19 cellular contexts compared by ENCODE assay signal in genomic region chr6:135072753-135073152, GRCh38. TPM values are rescaled to one million over a fixed set of nuclear protein-coding genes. Genes with fewer than 3 reads are reported as not detected.
DNase-seq lines count a peak whose midpoint lies in the region; ATAC-seq, FAIRE-seq and TF ChIP-seq lines count a peak whose summit lies in the region.
"Had no signal": no experiment of that assay in that cellular context is flagged by ENCODE, and none has a peak within 500 bp of the region (broad histone marks: within the 10 kb centered on the region; RNA-seq: fewer than 3 reads in every experiment).

No MANE protein-coding gene starts in this region.

- H3K9me3 ChIP-seq in BLaER1 (0 out of 2 replicates have a peak, but pooled peaks cover 2% of the 10 kb centered on the region), K562 (replicated peaks; ENCODE audit: control insufficient read depth, insufficient read depth, low read depth, low read length) (peaks cover 9% of the 10 kb centered on the region; the same call in 1 of the 2 replicates), right lobe of liver (no peaks in the 10 kb centered on the region), osteoblast (ENCODE audit: low read depth, low read length) (no peaks in the 10 kb centered on the region)

- peaks cover 9% of the 10 kb centered on the region for H3K27me3 Mint-ChIP-seq in HFFc6 (ENCODE audit: insufficient read depth)

- TF ChIP-seq POLR2A in K562 (conservative IDR thresholded peaks at IDR 0.05): no peak
- no peak for TF ChIP-seq POLR2A in right lobe of liver (IDR thresholded peaks at IDR 0.05)

- H3K27ac ChIP-seq in BLaER1 (no peak overlapping the region), K562 (ENCODE audit: extremely low read depth, low read depth, low read length) (no peak overlapping the region; the same call in 2 of the 3 replicates), right lobe of liver (no peak overlapping the region), osteoblast (ENCODE audit: low read depth, low read length) (no peak overlapping the region)

- H3K4me2 ChIP-seq in BLaER1: peak overlapping the region; percentile 44
- H3K4me2 ChIP-seq in K562 (ENCODE audit: insufficient read depth, low read length): no peak overlapping the region
- H3K4me2 ChIP-seq in osteoblast (ENCODE audit: insufficient read depth, low read length): no peak overlapping the region

- H3K27ac Mint-ChIP-seq in HFFc6: no peak overlapping the region

- no peak overlapping the region for H3K4me3 ChIP-seq in BLaER1
- H3K4me3 ChIP-seq in K562: no peak overlapping the region
- H3K4me3 ChIP-seq in right lobe of liver: no peak overlapping the region
- no peak overlapping the region for H3K4me3 ChIP-seq in osteoblast (ENCODE audit: insufficient read depth, low read length)

- H3K36me3 ChIP-seq in BLaER1 (no peaks in the 10 kb centered on the region), K562 (ENCODE audit: control insufficient read depth, insufficient read depth, low read length) (no peaks in the 10 kb centered on the region; the same call in 2 of the 3 replicates), right lobe of liver (no peaks in the 10 kb centered on the region), osteoblast (ENCODE audit: insufficient read depth, low read length) (no peaks in the 10 kb centered on the region)

- H4K20me1 ChIP-seq in BLaER1 (no peaks in the 10 kb centered on the region), K562 (replicated peaks; ENCODE audit: control insufficient read depth, insufficient read depth, low read length) (no peaks in the 10 kb centered on the region), osteoblast (ENCODE audit: insufficient read depth, low read length) (no peaks in the 10 kb centered on the region)

- intact Hi-C loops in K562 (cut with micrococcal nuclease): no loop called here
- intact Hi-C loops in right lobe of liver (cut with DNase I): no loop called here

- H3K36me3 Mint-ChIP-seq in HFFc6 (ENCODE audit: low read depth): no peaks in the 10 kb centered on the region
- H3K36me3 Mint-ChIP-seq: CD14-positive monocyte had no signal

- BruUV-seq in K562 (replicated peaks; lab: Mats Ljungman, UMichigan): no TSS peak

- no peak for DNase-seq in GM19239 (ENCODE audit: insufficient read length, low spot score)
- DNase-seq in K562 (ENCODE audit: extremely low read depth in 1 of 4, low spot score in 3 of 4): no peak
- DNase-seq in right lobe of liver: no peak
- DNase-seq in osteoblast (ENCODE audit: insufficient read length, low spot score, missing footprints): no peak
- no peak for DNase-seq in HFFc6
- DNase-seq: EL, GF-D8, H7, NCI-H1105, NCI-H1694, NCI-H2081, NCI-H446, NCI-H526, RPMI8226, SHP77, T-helper 2 cell had no signal

- no peak for ATAC-seq in K562
- peak in 3 of 4 donors; percentile 48 to 84 (median 75) for ATAC-seq in right lobe of liver
- no peak for ATAC-seq in SK-N-SH treated with all-trans-retinoic acid at 6 μM for 48 hours

- no peak for TF ChIP-seq EP300 in K562 (IDR thresholded peaks at IDR 0.05; ENCODE audit: low read length)

- no peak for TF ChIP-seq RAD21 in K562 (CRISPR knock-in tag; conservative IDR thresholded peaks at IDR 0.05 in 1 of 2, IDR thresholded peaks at IDR 0.05 in 1 of 2)

- peak overlapping the region; percentile 51 for H2AFZ ChIP-seq in K562 (ENCODE audit: low read depth, low read length)
- no peak overlapping the region for H2AFZ ChIP-seq in osteoblast (ENCODE audit: low read length)

- H3K79me2 ChIP-seq in K562 (ENCODE audit: control insufficient read depth, insufficient read depth, low read length): no peaks in the 10 kb centered on the region
- no peaks in the 10 kb centered on the region for H3K79me2 ChIP-seq in osteoblast (ENCODE audit: insufficient read depth, low read length)

- no peak for TF ChIP-seq CTCF in K562 (IDR thresholded peaks at IDR 0.05 in 2 of 3, conservative IDR thresholded peaks at IDR 0.05 in 1 of 3; ENCODE audit: insufficient read depth in 2 of 3, low read depth in 1 of 3, low read length in 3 of 3)
- TF ChIP-seq CTCF in right lobe of liver (IDR thresholded peaks at IDR 0.05): no peak
- TF ChIP-seq CTCF in osteoblast (IDR thresholded peaks at IDR 0.05; ENCODE audit: extremely low read depth, low read depth, low read length): no peak
- no peak for TF ChIP-seq CTCF in HFFc6 (IDR thresholded peaks at IDR 0.05)

- H3K9ac ChIP-seq in BLaER1: no peak overlapping the region
- no peak overlapping the region; a peak in 1 of 4 replicates for H3K9ac ChIP-seq in K562 (ENCODE audit: insufficient read depth in 1 of 2, low read depth in 2 of 2, low read length in 2 of 2)

- CTCF ChIA-PET in K562 (lab: Yijun Ruan, JAX; ENCODE audit: low intra/inter-chr PET ratio): no interaction called here

- WGBS in K562 (ENCODE audit: insufficient coverage, low coverage, missing lambda C conversion rate): 88% methylated on average over 3 of the region's 3 CpGs
- 7% methylated on average over 3 of the region's 3 CpGs for WGBS in right lobe of liver (ENCODE audit: insufficient coverage, low coverage, low lambda C conversion rate, missing lambda C conversion rate)

- peak; percentile 56 for FAIRE-seq in GM19239 (lab: Jason Lieb, UNC)
- no peak for FAIRE-seq in K562 (lab: Jason Lieb, UNC)

- H3K9me3 Mint-ChIP-seq in HFFc6: no peaks in the 10 kb centered on the region

- H3K4me3 Mint-ChIP-seq in HFFc6: no peak overlapping the region
- H3K4me3 Mint-ChIP-seq: CD14-positive monocyte had no signal

- no peaks in the 10 kb centered on the region for H3K4me1 Mint-ChIP-seq in HFFc6 (ENCODE audit: low read depth)

- no peaks in the 10 kb centered on the region for H3K9me1 ChIP-seq in K562 (ENCODE audit: control insufficient read depth, insufficient read depth, low read length)

- in situ Hi-C loops in K562 (cut with MboI): no loop called here

- POLR2A ChIA-PET in K562 (lab: Yijun Ruan, JAX): no interaction called here

- H3K4me1 ChIP-seq in BLaER1 (peaks cover 32% of the 10 kb centered on the region), K562 (replicated peaks in 1 of 2; ENCODE audit: control insufficient read depth in 2 of 2, insufficient read depth in 2 of 2, low read length in 2 of 2) (peaks cover 5 to 19% of the 10 kb centered on the region in 2 experiments; a peak in 4 of 5 replicates), right lobe of liver (peaks cover 0 to 10% (median 2%) of the 10 kb centered on the region in 4 donors), osteoblast (ENCODE audit: insufficient read depth, low read length) (no peaks in the 10 kb centered on the region)

- no peaks in the 10 kb centered on the region for H3K27me3 ChIP-seq in BLaER1
- H3K27me3 ChIP-seq in K562 (ENCODE audit: control insufficient read depth in 2 of 2, insufficient read depth in 2 of 2, low read length in 2 of 2): no peaks in the 10 kb centered on the region
- no peaks in the 10 kb centered on the region for H3K27me3 ChIP-seq in right lobe of liver
- H3K27me3 ChIP-seq in osteoblast (ENCODE audit: insufficient read depth, low read length): peaks cover 24% of the 10 kb centered on the region

TF ChIP-seq in K562, 482 proteins besides CTCF, POLR2A, EP300 and RAD21 (continues in another document):
- TF ChIP-seq MCM2 (IDR thresholded peaks at IDR 0.05; ENCODE audit: low read depth): no peak

TF ChIP-seq in SK-N-SH treated with all-trans-retinoic acid at 6 μM for 48 hours, 23 proteins besides CTCF, POLR2A, EP300 and RAD21 (continues in another document):
- no peak for TF ChIP-seq ZNF8 (CRISPR knock-in tag; IDR thresholded peaks at IDR 0.05)
- no peak for TF ChIP-seq ZNF565 (CRISPR knock-in tag; conservative IDR thresholded peaks at IDR 0.05; ENCODE audit: low read depth)
- no peak for TF ChIP-seq PPARA (CRISPR knock-in tag; IDR thresholded peaks at IDR 0.05; ENCODE audit: borderline replicate concordance)
- TF ChIP-seq CREB5 (CRISPR knock-in tag; IDR thresholded peaks at IDR 0.05; ENCODE audit: low read depth): no peak
- no peak for TF ChIP-seq SNAI2 (CRISPR knock-in tag; IDR thresholded peaks at IDR 0.05)
- TF ChIP-seq TCF4 (CRISPR knock-in tag; IDR thresholded peaks at IDR 0.05; ENCODE audit: borderline replicate concordance): no peak
- TF ChIP-seq ESRRG (CRISPR knock-in tag; IDR thresholded peaks at IDR 0.05): no peak
- TF ChIP-seq ZC3H10 (CRISPR knock-in tag; IDR thresholded peaks at IDR 0.05): no peak

RNA-seq across cellular contexts. Expression of gene HBS1L, which starts 18.1 kb away (rescaled TPM):
- 82.7 and 242 TPM in 2 replicates for total RNA-seq in K562 (2011; cell fraction: chromatin; rRNA removed; ENCODE audit: low replicate concordance)
- total RNA-seq in K562 (2011; cell fraction: nucleolus; rRNA removed): 27.5 and 35.5 TPM in 2 replicates
- total RNA-seq in K562 (2011; cell fraction: nucleoplasm; rRNA removed): 68.2 and 121 TPM in 2 replicates
- total RNA-seq in K562 (2014; rRNA removed): 133 and 145 TPM in 2 replicates
- total RNA-seq in K562 (2014; rRNA removed; fragmentation: Illumina TruSeq; extraction: Trizol): 184 and 207 TPM in 2 replicates
- 161 and 170 TPM in 2 replicates for total RNA-seq in K562 (2015; rRNA removed; fragmentation: Illumina TruSeq; extraction: Trizol)
- 128 and 140 TPM in 2 replicates for total RNA-seq in K562 (2021)
- polyA plus RNA-seq in K562 (2011; rRNA removed): 131 and 175 TPM in 2 replicates
- polyA plus RNA-seq in K562 (2011; cell fraction: cytosol; rRNA removed): 34.0 and 60.3 TPM in 2 replicates
- polyA plus RNA-seq in K562 (2011; cell fraction: nucleus; rRNA removed): 57.7 and 92.5 TPM in 2 replicates
- polyA plus RNA-seq in K562 (2012): 75.8 and 104 TPM in 2 replicates
- 117 and 121 TPM in 2 replicates for polyA plus RNA-seq in K562 (2014; fragmentation: Illumina TruSeq; extraction: Trizol)
- polyA plus RNA-seq in K562 (2014; fragmentation: Nextera tagmentation; extraction: Ambion mirVana): 100 to 1,000 TPM; 101 to 199 TPM
- 115 and 120 TPM in 2 replicates for polyA plus RNA-seq in K562 (2014; rRNA removed)
- 345 and 377 TPM in 2 replicates for polyA minus RNA-seq in K562 (2011; rRNA and poly(A)+ RNA removed)
- 82.5 and 96.0 TPM in 2 replicates for polyA minus RNA-seq in K562 (2011; cell fraction: cytosol; rRNA and poly(A)+ RNA removed)
- 84.1 and 152 TPM in 2 replicates for polyA minus RNA-seq in K562 (2011; cell fraction: nucleus; rRNA and poly(A)+ RNA removed)
- 10 to 100 TPM; 31.8 to 47.2 (median 37.1) TPM for total RNA-seq in right lobe of liver
- total RNA-seq in osteoblast: 86.9 and 94.8 TPM in 2 replicates
- 100 to 1,000 TPM; 100 to 123 (median 107) TPM for total RNA-seq in HFFc6 (2021; fragmentation: NEBNext Ultra II Directional; extraction: Animal tissue kit (Norgen Biotek cat#: 25700))

Comparison
In these comparisons a context has a peak if more than half of its experiments do, and no peak if none do; other contexts are left out.
1. ATAC-seq: peak in right lobe of liver (3 of 4); none in K562 (single experiment) and SK-N-SH treated with all-trans-retinoic acid at 6 μM for 48 hours (single experiment).